In the genomic region with DNA sequence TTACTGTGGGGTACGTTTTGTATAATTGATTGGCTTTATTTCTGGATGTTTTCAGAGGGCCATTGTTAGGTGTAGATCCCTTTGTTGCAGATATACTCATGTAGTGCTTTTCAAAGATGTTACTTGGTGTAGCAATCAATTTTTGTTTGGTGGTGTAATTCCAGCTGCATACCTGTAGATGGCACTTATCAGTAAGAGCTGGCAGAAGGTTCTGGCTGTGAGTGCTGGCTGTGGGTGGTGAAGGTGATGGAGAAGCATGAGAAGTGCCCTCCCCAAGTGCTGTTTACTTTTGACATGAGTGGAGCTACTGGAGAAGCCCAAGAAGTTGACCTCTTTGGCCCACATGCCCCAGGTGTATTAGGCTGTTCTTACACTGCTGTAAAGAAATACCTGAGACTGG, we compare ENCODE assay signal across 9 cellular contexts.
DNase-seq lines count a peak whose midpoint lies in the region; ATAC-seq and TF ChIP-seq lines count a peak whose summit lies in the region.
"Had no signal": no experiment of that assay in that cellular context is flagged by ENCODE, and none has a peak within 500 bp of the region (broad histone marks: within the 10 kb centered on the region; RNA-seq: fewer than 3 reads in every experiment).

No MANE protein-coding gene starts in this region.

- ATAC-seq in GM21367 (IDR thresholded peaks at IDR 0.05; ENCODE audit: unreplicated experiment) (peak; percentile 95), mucosa of descending colon (no peak), HG03108 (IDR thresholded peaks at IDR 0.05; ENCODE audit: unreplicated experiment) (no peak)

- peak; percentile 44 for TF ChIP-seq CTCF in GM10266 (IDR thresholded peaks at IDR 0.05; ENCODE audit: control insufficient read depth, insufficient read depth, low read depth, missing control alignments)
- peak; percentile 65 for TF ChIP-seq CTCF in chondrocyte (IDR thresholded peaks at IDR 0.05)
- no peak for TF ChIP-seq CTCF in mucosa of descending colon (IDR thresholded peaks at IDR 0.05)

- peaks cover 10% of the 10 kb centered on the region for H3K27me3 Mint-ChIP-seq in chondrocyte (ENCODE audit: low read depth)

- DNase-seq in GM10266 (ENCODE audit: extremely low spot score) (peak; percentile 12), chondrocyte (ENCODE audit: low spot score) (no peak), NCI-H2081 treated with DMSO at 0.1 percent for 48 hours (lab: John Stamatoyannopoulos, UW) (no peak), mucosa of descending colon (no peak), medulla oblongata (ENCODE audit: extremely low spot score) (no peak)

- TF ChIP-seq RAD21 in Ishikawa (IDR thresholded peaks at IDR 0.05; ENCODE audit: low read depth) = peak; percentile 24

- no peaks in the 10 kb centered on the region for H3K4me1 ChIP-seq in mucosa of descending colon (ENCODE audit: low read depth)

- no peak overlapping the region for H3K4me3 Mint-ChIP-seq in chondrocyte (ENCODE audit: unreplicated experiment)

- no peaks in the 10 kb centered on the region for H3K36me3 ChIP-seq in mucosa of descending colon (ENCODE audit: low read depth)

- H3K9me3 ChIP-seq in mucosa of descending colon = peaks cover 4% of the 10 kb centered on the region

- H3K9me3 Mint-ChIP-seq in chondrocyte (ENCODE audit: low read depth) = peaks cover 17% of the 10 kb centered on the region

- TF ChIP-seq EP300 in Ishikawa (IDR thresholded peaks at IDR 0.05; ENCODE audit: borderline replicate concordance) = no peak

- no peaks in the 10 kb centered on the region for H3K4me1 Mint-ChIP-seq in chondrocyte (ENCODE audit: low read depth)

- peaks cover 6% of the 10 kb centered on the region for H3K36me3 Mint-ChIP-seq in chondrocyte (ENCODE audit: low read depth)

- intact Hi-C loops in mucosa of descending colon (cut with DNase I, micrococcal nuclease) = no loop called here

- no peak overlapping the region for H3K4me3 ChIP-seq in mucosa of descending colon
- H3K4me3 ChIP-seq: SK-N-MC had no signal

- no peak overlapping the region for H3K27ac Mint-ChIP-seq in chondrocyte (ENCODE audit: unreplicated experiment)

TF ChIP-seq in Ishikawa, 13 proteins besides CTCF, POLR2A, EP300 and RAD21:
- TF ChIP-seq TEAD4 (IDR thresholded peaks at IDR 0.05) (no peak), NFIC (IDR thresholded peaks at IDR 0.05) (no peak), YY1 (IDR thresholded peaks at IDR 0.05; ENCODE audit: low read depth) (no peak), EGR1 (IDR thresholded peaks at IDR 0.05) (no peak), FOXM1 (IDR thresholded peaks at IDR 0.05; ENCODE audit: borderline replicate concordance, low read depth) (no peak), TAF1 (IDR thresholded peaks at IDR 0.05; ENCODE audit: low read depth) (no peak)
- TF ChIP-seq, protein P1, sequence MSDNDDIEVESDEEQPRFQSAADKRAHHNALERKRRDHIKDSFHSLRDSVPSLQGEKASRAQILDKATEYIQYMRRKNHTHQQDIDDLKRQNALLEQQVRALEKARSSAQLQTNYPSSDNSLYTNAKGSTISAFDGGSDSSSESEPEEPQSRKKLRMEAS (IDR thresholded peaks at IDR 0.05) = no peak
- TF ChIP-seq, protein P2, sequence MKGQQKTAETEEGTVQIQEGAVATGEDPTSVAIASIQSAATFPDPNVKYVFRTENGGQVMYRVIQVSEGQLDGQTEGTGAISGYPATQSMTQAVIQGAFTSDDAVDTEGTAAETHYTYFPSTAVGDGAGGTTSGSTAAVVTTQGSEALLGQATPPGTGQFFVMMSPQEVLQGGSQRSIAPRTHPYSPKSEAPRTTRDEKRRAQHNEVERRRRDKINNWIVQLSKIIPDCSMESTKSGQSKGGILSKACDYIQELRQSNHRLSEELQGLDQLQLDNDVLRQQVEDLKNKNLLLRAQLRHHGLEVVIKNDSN (IDR thresholded peaks at IDR 0.05) = no peak
